19 cellular contexts compared by ENCODE assay signal in genomic region chr17:63126607-63127006, GRCh38.
A peak's percentile ranks its signal among the peaks of the same experiment; 100 is the strongest.
DNase-seq lines count a peak whose midpoint lies in the region; ATAC-seq and TF ChIP-seq lines count a peak whose summit lies in the region.
"Had no signal": no experiment of that assay in that cellular context is flagged by ENCODE, and none has a peak within 500 bp of the region (broad histone marks: within the 10 kb centered on the region; RNA-seq: fewer than 3 reads in every experiment).

No MANE protein-coding gene starts in this region.

- H3K9me3 ChIP-seq in gastrocnemius medialis: no peaks in the 10 kb centered on the region

- in situ Hi-C loops in gastrocnemius medialis (cut with MboI; ENCODE audit: low sequenced_read_pairs in 4 of 4): no loop called here

- intact Hi-C loops in gastrocnemius medialis (cut with DNase I; ENCODE audit: low total_unique reads): no loop called here

- no peaks in the 10 kb centered on the region for H3K27me3 ChIP-seq in gastrocnemius medialis

- no peaks in the 10 kb centered on the region for H3K4me1 ChIP-seq in gastrocnemius medialis

- H3K4me3 ChIP-seq in fibroblast of mammary gland (ENCODE audit: control insufficient read depth, low read depth, low read length) (no peak overlapping the region), gastrocnemius medialis (no peak overlapping the region)
- H3K4me3 ChIP-seq: SK-N-MC had no signal

- peak; percentile 38 for DNase-seq in NCI-H82 (lab: John Stamatoyannopoulos, UW)
- DNase-seq in NCI-H82 treated with DMSO at 0.1 percent for 48 hours (lab: John Stamatoyannopoulos, UW; ENCODE audit: unreplicated experiment): no peak
- peak; percentile 45 for DNase-seq in M059J (ENCODE audit: low read depth)
- DNase-seq in fibroblast of mammary gland (ENCODE audit: low read depth): peak; percentile 11
- DNase-seq in OCI-M1 (lab: John Stamatoyannopoulos, UW): no peak
- DNase-seq in mucosa of gallbladder (ENCODE audit: low spot score): no peak
- no peak for DNase-seq in gastrocnemius medialis
- DNase-seq: 8988T, DMS 273 treated with DMSO at 0.1 percent for 48 hours, GOT3, KG1, NCI-H1048, NCI-H1436, NCI-H2029, NCI-H345, NCI-H526, SHP77 had no signal

- TF ChIP-seq CTCF in fibroblast of mammary gland (conservative IDR thresholded peaks at IDR 0.05; ENCODE audit: control insufficient read depth, insufficient read depth, low read depth, low read length) (no peak), gastrocnemius medialis (IDR thresholded peaks at IDR 0.05 in 4 of 5, conservative IDR thresholded peaks at IDR 0.05 in 1 of 5) (no peak)

- H3K36me3 ChIP-seq in gastrocnemius medialis: no peaks in the 10 kb centered on the region

- no peak for TF ChIP-seq POLR2A in gastrocnemius medialis (IDR thresholded peaks at IDR 0.05)

- no peak overlapping the region for H3K27ac ChIP-seq in gastrocnemius medialis
- H3K27ac ChIP-seq: SK-N-MC had no signal

- no peak for ATAC-seq in gastrocnemius medialis
- no peak for ATAC-seq in GM21447 (IDR thresholded peaks at IDR 0.05; ENCODE audit: unreplicated experiment)

Comparison
In these comparisons a context has a peak if more than half of its experiments do, and no peak if none do; other contexts are left out.
1. DNase-seq: peak in NCI-H82 (single experiment), M059J (single experiment) and fibroblast of mammary gland (single experiment); none in NCI-H82 treated with DMSO at 0.1 percent for 48 hours (single experiment), OCI-M1 (single experiment), mucosa of gallbladder (single experiment) and gastrocnemius medialis (0 of 2).